Comparison of ENCODE assay signal across 8 cellular contexts in genomic region chr13:101258071-101258470, GRCh38.
DNase-seq lines count a peak whose midpoint lies in the region; ATAC-seq and TF ChIP-seq lines count a peak whose summit lies in the region.

No MANE protein-coding gene starts in this region.

- DNase-seq in GM03348 (ENCODE audit: low spot score) (peak; percentile 83), HK-2 (ENCODE audit: unreplicated experiment) (peak; percentile 60), fibroblast of villous mesenchyme (ENCODE audit: low read depth) (peak; percentile 76), endothelial cell (ENCODE audit: low spot score) (no peak), NCI-H82 (lab: John Stamatoyannopoulos, UW) (no peak)
- DNase-seq in T-helper 2 cell treated with Interferon-gamma antibody and Interleukin-4, amounts not matched to agents 5 μg/mL and 100 μg/mL, for 36 hours (ENCODE audit: low spot score): peak; percentile 78
- DNase-seq in stimulated activated CD8-positive, alpha-beta memory T cell treated with anti-CD3 and anti-CD28 coated beads, Interleukin-4, amount 100 ng/mL, for 48 hours: peak; percentile 77

- TF ChIP-seq CTCF in fibroblast of villous mesenchyme (IDR thresholded peaks at IDR 0.05; ENCODE audit: insufficient read depth, low read depth, low read length) (no peak), endothelial cell (IDR thresholded peaks at IDR 0.05; ENCODE audit: unreplicated experiment) (no peak)

- H3K4me3 Mint-ChIP-seq in T-helper 2 cell treated with Interferon-gamma antibody and Interleukin-4, amounts not matched to agents 5 μg/mL and 100 μg/mL, for 36 hours: no peak overlapping the region
- no peak overlapping the region for H3K4me3 Mint-ChIP-seq in endothelial cell (ENCODE audit: unreplicated experiment)

- H3K36me3 Mint-ChIP-seq in T-helper 2 cell treated with Interferon-gamma antibody and Interleukin-4, amounts not matched to agents 5 μg/mL and 100 μg/mL, for 36 hours (ENCODE audit: low read depth): no peaks in the 10 kb centered on the region
- H3K36me3 Mint-ChIP-seq in endothelial cell (ENCODE audit: low read depth, unreplicated experiment): no peaks in the 10 kb centered on the region

- H3K4me1 Mint-ChIP-seq in T-helper 2 cell treated with Interferon-gamma antibody and Interleukin-4, amounts not matched to agents 5 μg/mL and 100 μg/mL, for 36 hours (ENCODE audit: low read depth): peaks cover 6% of the 10 kb centered on the region
- no peaks in the 10 kb centered on the region for H3K4me1 Mint-ChIP-seq in endothelial cell (ENCODE audit: unreplicated experiment)

- no peaks in the 10 kb centered on the region for H3K9me3 Mint-ChIP-seq in T-helper 2 cell treated with Interferon-gamma antibody and Interleukin-4, amounts not matched to agents 5 μg/mL and 100 μg/mL, for 36 hours
- no peaks in the 10 kb centered on the region for H3K9me3 Mint-ChIP-seq in endothelial cell (ENCODE audit: unreplicated experiment)

- no peak overlapping the region for H3K4me3 ChIP-seq in fibroblast of villous mesenchyme (ENCODE audit: low read depth, low read length)

- no peak overlapping the region for H3K27ac Mint-ChIP-seq in T-helper 2 cell treated with Interferon-gamma antibody and Interleukin-4, amounts not matched to agents 5 μg/mL and 100 μg/mL, for 36 hours
- no peak overlapping the region for H3K27ac Mint-ChIP-seq in endothelial cell (ENCODE audit: unreplicated experiment)

- peak; percentile 94 for ATAC-seq in GM21528 (IDR thresholded peaks at IDR 0.05; ENCODE audit: low FRiP score, unreplicated experiment)

- peaks cover 13% of the 10 kb centered on the region for H3K27me3 Mint-ChIP-seq in T-helper 2 cell treated with Interferon-gamma antibody and Interleukin-4, amounts not matched to agents 5 μg/mL and 100 μg/mL, for 36 hours (ENCODE audit: low read depth)
- no peaks in the 10 kb centered on the region for H3K27me3 Mint-ChIP-seq in endothelial cell (ENCODE audit: unreplicated experiment)

Comparison
In these comparisons a context has a peak if more than half of its experiments do, and no peak if none do; other contexts are left out.
1. DNase-seq: peak in GM03348 (single experiment), HK-2 (single experiment), T-helper 2 cell treated with Interferon-gamma antibody and Interleukin-4, amounts not matched to agents 5 μg/mL and 100 μg/mL, for 36 hours (single experiment), fibroblast of villous mesenchyme (single experiment) and stimulated activated CD8-positive, alpha-beta memory T cell treated with anti-CD3 and anti-CD28 coated beads, Interleukin-4, amount 100 ng/mL, for 48 hours (single experiment); none in endothelial cell (single experiment) and NCI-H82 (single experiment).